ENCODE assay signal across 1 cellular context in genomic region chr12:95974358-95974757, GRCh38.
TF ChIP-seq lines count a peak whose summit lies in the region.

No MANE protein-coding gene starts in this region.

TF ChIP-seq in HepG2, 621 proteins besides CTCF, POLR2A, EP300 and RAD21 (continues in another document):
- no peak for TF ChIP-seq ZSCAN12 (CRISPR knock-in tag; IDR thresholded peaks at IDR 0.05)
- no peak for TF ChIP-seq KLF12 (CRISPR knock-in tag; IDR thresholded peaks at IDR 0.05; ENCODE audit: borderline replicate concordance)
- TF ChIP-seq NFIC (IDR thresholded peaks at IDR 0.05; ENCODE audit: low read length): peak; percentile 96
- peak in 1 of 2 experiments; percentile 77; a peak in 2 of 4 replicates for TF ChIP-seq ATF4 (CRISPR knock-in tag; IDR thresholded peaks at IDR 0.05)
- no peak for TF ChIP-seq ZNF276 (CRISPR knock-in tag; IDR thresholded peaks at IDR 0.05; ENCODE audit: low read depth)
- peak; percentile 81; the same call in 1 of the 2 replicates for TF ChIP-seq TARDBP (CRISPR knock-in tag; IDR thresholded peaks at IDR 0.05)
- no peak for TF ChIP-seq ZNF30 (CRISPR knock-in tag; IDR thresholded peaks at IDR 0.05)
- no peak; the same call in 1 of the 2 replicates for TF ChIP-seq MEIS2 (CRISPR knock-in tag; IDR thresholded peaks at IDR 0.05)
- no peak for TF ChIP-seq FOXM1 (CRISPR knock-in tag; IDR thresholded peaks at IDR 0.05)
- TF ChIP-seq MAZ (IDR thresholded peaks at IDR 0.05; ENCODE audit: borderline replicate concordance, low read depth, low read length): no peak
- no peak for TF ChIP-seq MAZ (CRISPR knock-in tag; IDR thresholded peaks at IDR 0.05; ENCODE audit: low read depth)
- no peak for TF ChIP-seq ZNF543 (CRISPR knock-in tag; IDR thresholded peaks at IDR 0.05)
- TF ChIP-seq HOXA3 (CRISPR knock-in tag; IDR thresholded peaks at IDR 0.05): no peak
- no peak for TF ChIP-seq IRF9 (CRISPR knock-in tag; IDR thresholded peaks at IDR 0.05; ENCODE audit: borderline replicate concordance)
- TF ChIP-seq ZNF724P (CRISPR knock-in tag; IDR thresholded peaks at IDR 0.05; ENCODE audit: borderline replicate concordance): no peak
- TF ChIP-seq GLMP (CRISPR knock-in tag; IDR thresholded peaks at IDR 0.05; ENCODE audit: borderline replicate concordance): no peak
- TF ChIP-seq MXD4 (CRISPR knock-in tag; IDR thresholded peaks at IDR 0.05): peak; percentile 66; the same call in 1 of the 2 replicates
- no peak for TF ChIP-seq ZNF619 (CRISPR knock-in tag; IDR thresholded peaks at IDR 0.05)
- TF ChIP-seq MED1 (CRISPR knock-in tag; IDR thresholded peaks at IDR 0.05): peak; percentile 98
- TF ChIP-seq ZBTB34 (CRISPR knock-in tag; IDR thresholded peaks at IDR 0.05): no peak
- TF ChIP-seq YEATS2 (CRISPR knock-in tag; IDR thresholded peaks at IDR 0.05; ENCODE audit: borderline replicate concordance): no peak
- no peak for TF ChIP-seq ZNF18 (CRISPR knock-in tag; IDR thresholded peaks at IDR 0.05; ENCODE audit: insufficient replicate concordance)
- peak; percentile 60; the same call in 1 of the 2 replicates for TF ChIP-seq ONECUT2 (CRISPR knock-in tag; IDR thresholded peaks at IDR 0.05)
- no peak for TF ChIP-seq ZNF891 (CRISPR knock-in tag; IDR thresholded peaks at IDR 0.05)
- TF ChIP-seq SAFB2 (CRISPR knock-in tag; IDR thresholded peaks at IDR 0.05; ENCODE audit: borderline replicate concordance, low read depth): no peak
- no peak for TF ChIP-seq MAF1 (CRISPR knock-in tag; IDR thresholded peaks at IDR 0.05; ENCODE audit: borderline replicate concordance)
- TF ChIP-seq MXI1 (IDR thresholded peaks at IDR 0.05; ENCODE audit: borderline replicate concordance, low read depth, low read length): no peak; the same call in 2 of the 3 replicates
- no peak for TF ChIP-seq ZBTB3 (CRISPR knock-in tag; IDR thresholded peaks at IDR 0.05; ENCODE audit: borderline replicate concordance, low read depth)
- TF ChIP-seq TSC22D2 (CRISPR knock-in tag; IDR thresholded peaks at IDR 0.05; ENCODE audit: borderline replicate concordance): no peak
- no peak for TF ChIP-seq SUZ12 (IDR thresholded peaks at IDR 0.05; ENCODE audit: low read depth, low read length)
- TF ChIP-seq ZBTB42 (CRISPR knock-in tag; IDR thresholded peaks at IDR 0.05): no peak
- TF ChIP-seq ZSCAN22 (CRISPR knock-in tag; IDR thresholded peaks at IDR 0.05): no peak
- no peak for TF ChIP-seq PRDM10 (CRISPR knock-in tag; IDR thresholded peaks at IDR 0.05; ENCODE audit: low read depth)
- no peak for TF ChIP-seq TOE1 (CRISPR knock-in tag; IDR thresholded peaks at IDR 0.05)
- no peak for TF ChIP-seq BATF2 (CRISPR knock-in tag; IDR thresholded peaks at IDR 0.05)
- no peak for TF ChIP-seq POGK (CRISPR knock-in tag; conservative IDR thresholded peaks at IDR 0.05)
- no peak for TF ChIP-seq CBX2 (IDR thresholded peaks at IDR 0.05; ENCODE audit: low read depth, low read length)
- TF ChIP-seq CBX2 (CRISPR knock-in tag; IDR thresholded peaks at IDR 0.05; ENCODE audit: low read depth): no peak
- no peak for TF ChIP-seq ATF7 (IDR thresholded peaks at IDR 0.05)
- no peak for TF ChIP-seq ATF7 (CRISPR knock-in tag; IDR thresholded peaks at IDR 0.05)
- no peak for TF ChIP-seq NRL (CRISPR knock-in tag; IDR thresholded peaks at IDR 0.05; ENCODE audit: borderline replicate concordance)
- TF ChIP-seq ZNF83 (CRISPR knock-in tag; IDR thresholded peaks at IDR 0.05; ENCODE audit: borderline replicate concordance): no peak
- no peak for TF ChIP-seq NFYB (CRISPR knock-in tag; IDR thresholded peaks at IDR 0.05)
- TF ChIP-seq ZNF572 (CRISPR knock-in tag; IDR thresholded peaks at IDR 0.05): no peak
- TF ChIP-seq MATR3 (CRISPR knock-in tag; IDR thresholded peaks at IDR 0.05): no peak
- TF ChIP-seq MLX (CRISPR knock-in tag; IDR thresholded peaks at IDR 0.05): peak; percentile 80
- no peak for TF ChIP-seq ZNF703 (CRISPR knock-in tag; IDR thresholded peaks at IDR 0.05; ENCODE audit: borderline replicate concordance)
- TF ChIP-seq HBP1 (CRISPR knock-in tag; IDR thresholded peaks at IDR 0.05; ENCODE audit: low read depth): peak; percentile 42; the same call in 1 of the 2 replicates
- TF ChIP-seq ZNF251 (CRISPR knock-in tag; IDR thresholded peaks at IDR 0.05): no peak
- no peak for TF ChIP-seq ZNF180 (CRISPR knock-in tag; IDR thresholded peaks at IDR 0.05; ENCODE audit: borderline replicate concordance, low read depth)
- TF ChIP-seq ATF5 (CRISPR knock-in tag; IDR thresholded peaks at IDR 0.05; ENCODE audit: low read depth): no peak
- TF ChIP-seq ZEB1 (IDR thresholded peaks at IDR 0.05; ENCODE audit: insufficient replicate concordance, low read depth): no peak
- no peak for TF ChIP-seq ZFYVE20 (CRISPR knock-in tag; IDR thresholded peaks at IDR 0.05; ENCODE audit: borderline replicate concordance, low read depth)
